Comparison of ENCODE assay signal across 8 cellular contexts in genomic region chrX:154541896-154542722, GRCh38.
DNase-seq lines count a peak whose midpoint lies in the region; ATAC-seq lines count a peak whose summit lies in the region.

No MANE protein-coding gene starts in this region.

- peaks cover 16% of the 10 kb centered on the region for H3K4me1 Mint-ChIP-seq in T-helper 2 cell treated with Interferon-gamma antibody and Interleukin-4, amounts not matched to agents 5 μg/mL and 100 μg/mL, for 36 hours (ENCODE audit: low read depth)
- peaks cover 13% of the 10 kb centered on the region for H3K4me1 Mint-ChIP-seq in central memory CD8-positive, alpha-beta T cell
- peaks cover 7% of the 10 kb centered on the region for H3K4me1 Mint-ChIP-seq in memory B cell

- peak; percentile 44 to 54 for DNase-seq in activated CD4-positive, alpha-beta T cell treated with anti-CD3 and anti-CD28 coated beads for 4 hours
- no peak for DNase-seq in activated CD4-positive, alpha-beta T cell treated with anti-CD3 and anti-CD28 coated beads for 1 hour
- no peak for DNase-seq in T-helper 2 cell treated with Interferon-gamma antibody and Interleukin-4, amounts not matched to agents 5 μg/mL and 100 μg/mL, for 36 hours (ENCODE audit: low spot score)
- DNase-seq in central memory CD8-positive, alpha-beta T cell (ENCODE audit: low spot score in 2 of 2), result no peak
- DNase-seq in memory B cell (ENCODE audit: low spot score in 2 of 2) (no peak), stromal cell of bone marrow (ENCODE audit: low read depth) (peak; percentile 87), NCI-H446 treated with DMSO at 0.1 percent for 48 hours (lab: John Stamatoyannopoulos, UW) (no peak)

- peak overlapping the region; percentile 84 for H3K27ac Mint-ChIP-seq in T-helper 2 cell treated with Interferon-gamma antibody and Interleukin-4, amounts not matched to agents 5 μg/mL and 100 μg/mL, for 36 hours
- peak overlapping the region; percentile 82 for H3K27ac Mint-ChIP-seq in central memory CD8-positive, alpha-beta T cell (ENCODE audit: low read depth)
- H3K27ac Mint-ChIP-seq in memory B cell, result peak overlapping the region; percentile 85

- peaks cover 21% of the 10 kb centered on the region for H3K36me3 Mint-ChIP-seq in T-helper 2 cell treated with Interferon-gamma antibody and Interleukin-4, amounts not matched to agents 5 μg/mL and 100 μg/mL, for 36 hours (ENCODE audit: low read depth)
- peaks cover 8% of the 10 kb centered on the region for H3K36me3 Mint-ChIP-seq in central memory CD8-positive, alpha-beta T cell (ENCODE audit: insufficient read depth)
- no peaks in the 10 kb centered on the region for H3K36me3 Mint-ChIP-seq in memory B cell

- ATAC-seq in central memory CD8-positive, alpha-beta T cell (replicated peaks; ENCODE audit: extremely low read depth, poor library complexity, severe bottlenecking), result no peak
- ATAC-seq in memory B cell (ENCODE audit: low read depth), result no peak
- no peak for ATAC-seq in HG02678 (IDR thresholded peaks at IDR 0.05; ENCODE audit: unreplicated experiment)

- peak overlapping the region; percentile 75 for H3K4me3 Mint-ChIP-seq in T-helper 2 cell treated with Interferon-gamma antibody and Interleukin-4, amounts not matched to agents 5 μg/mL and 100 μg/mL, for 36 hours
- H3K4me3 Mint-ChIP-seq in central memory CD8-positive, alpha-beta T cell, result peak overlapping the region; percentile 78
- H3K4me3 Mint-ChIP-seq in memory B cell, result no peak overlapping the region

- no peaks in the 10 kb centered on the region for H3K27me3 Mint-ChIP-seq in T-helper 2 cell treated with Interferon-gamma antibody and Interleukin-4, amounts not matched to agents 5 μg/mL and 100 μg/mL, for 36 hours (ENCODE audit: low read depth)
- no peaks in the 10 kb centered on the region for H3K27me3 Mint-ChIP-seq in central memory CD8-positive, alpha-beta T cell
- no peaks in the 10 kb centered on the region for H3K27me3 Mint-ChIP-seq in memory B cell

- no peaks in the 10 kb centered on the region for H3K9me3 Mint-ChIP-seq in T-helper 2 cell treated with Interferon-gamma antibody and Interleukin-4, amounts not matched to agents 5 μg/mL and 100 μg/mL, for 36 hours
- no peaks in the 10 kb centered on the region for H3K9me3 Mint-ChIP-seq in central memory CD8-positive, alpha-beta T cell
- no peaks in the 10 kb centered on the region for H3K9me3 Mint-ChIP-seq in memory B cell

Comparison
In these comparisons a context has a peak if more than half of its experiments do, and no peak if none do; other contexts are left out.
1. DNase-seq: peak in activated CD4-positive, alpha-beta T cell treated with anti-CD3 and anti-CD28 coated beads for 4 hours (2 of 2) and stromal cell of bone marrow (single experiment); none in activated CD4-positive, alpha-beta T cell treated with anti-CD3 and anti-CD28 coated beads for 1 hour (single experiment), T-helper 2 cell treated with Interferon-gamma antibody and Interleukin-4, amounts not matched to agents 5 μg/mL and 100 μg/mL, for 36 hours (single experiment), central memory CD8-positive, alpha-beta T cell (0 of 2), memory B cell (0 of 2) and NCI-H446 treated with DMSO at 0.1 percent for 48 hours (single experiment).
2. Peak in every context shown above with its lines, with median percentiles within 50 percentile points of each other: H3K27ac Mint-ChIP-seq.